ENCODE assay signal across 31 cellular contexts in the genomic region with DNA sequence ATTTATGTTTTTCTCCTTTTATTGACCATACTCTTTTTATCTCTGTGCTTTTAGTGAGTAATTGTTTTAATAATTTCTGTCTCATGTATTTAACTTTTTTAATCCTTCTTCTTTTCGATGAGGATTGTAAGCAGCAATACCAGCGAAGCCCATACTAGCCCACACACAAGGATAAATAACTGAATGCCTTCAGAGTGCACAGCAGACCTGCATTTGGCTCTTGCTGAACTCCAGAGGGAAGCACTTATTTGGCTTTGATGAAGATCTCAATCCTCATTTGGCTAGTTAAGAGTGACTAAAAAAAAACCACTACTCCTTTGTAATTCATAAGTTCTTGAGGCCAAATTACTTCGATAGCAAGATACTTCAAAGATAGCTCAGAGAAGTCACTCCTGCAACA.
"Had no signal": no experiment of that assay in that cellular context is flagged by ENCODE, and none has a peak within 500 bp of the region (broad histone marks: within the 10 kb centered on the region; RNA-seq: fewer than 3 reads in every experiment).

No MANE protein-coding gene starts in this region.

- H3K79me2 ChIP-seq: parathyroid adenoma had no signal

- DNase-seq: naive thymus-derived CD8-positive, alpha-beta T cell; nephron progenitor cell; nucleus accumbens; ovary; posterior cingulate gyrus; psoas muscle; right cardiac atrium; right lobe of liver; sigmoid colon; spleen; stimulated activated CD4-positive, alpha-beta T cell treated with anti-CD3 and anti-CD28 coated beads, Interleukin-12 subunit alpha, Interleukin-12 subunit beta, amount 100 ng/mL, for 4 hours; stimulated activated CD4-positive, alpha-beta T cell treated with anti-CD3 and anti-CD28 coated beads, Interleukin-1b, Interleukin-23, amount 100 ng/mL, for 48 hours; stimulated activated CD4-positive, alpha-beta T cell treated with anti-CD3 and anti-CD28 coated beads, Interleukin-4, amount 100 ng/mL, for 1 hour; stimulated activated CD4-positive, alpha-beta T cell treated with anti-CD3 and anti-CD28 coated beads, Interleukin-4, amount 100 ng/mL, for 4 hours; stimulated activated CD8-positive, alpha-beta memory T cell treated with anti-CD3 and anti-CD28 coated beads, Interleukin-4, amount 100 ng/mL, for 48 hours; stimulated activated naive CD4-positive, alpha-beta T cell; stimulated activated naive CD8-positive, alpha-beta T cell treated with anti-CD3 and anti-CD28 coated beads, Interleukin-15, amount 100 ng/mL, for 72 hours; stimulated activated naive CD8-positive, alpha-beta T cell treated with anti-CD3 and anti-CD28 coated beads, Interleukin-15, Interleukin-2, amounts not matched to agents 100 U/mL and 50 U/mL, for 24 hours; substantia nigra; testis; tibial artery; transverse colon; upper lobe of right lung; uterus had no signal

- H2AFZ ChIP-seq: parathyroid adenoma had no signal

- H3K36me3 ChIP-seq: neutrophil, ovary, right lobe of liver, sigmoid colon, spleen, suprapubic skin, tibial artery, transverse colon, upper lobe of right lung, uterus had no signal

- ATAC-seq: naive thymus-derived CD8-positive, alpha-beta T cell; natural killer cell treated with Interleukin-12 subunit alpha and Interleukin-12 subunit beta and Interleukin-15 and Interleukin-18, amount 100 ng/mL, for 72 hours; psoas muscle; right cardiac atrium; right lobe of liver; stimulated activated memory B cell treated with anti-CD40 and anti-IgM and Interleukin-4, amounts not matched to agents 10 μg/mL and 1 μg/mL and 100 μg/mL, for 72 hours; stimulated activated naive CD8-positive, alpha-beta T cell treated with anti-CD3 and anti-CD28 coated beads, Interleukin-15, amount 100 ng/mL, for 72 hours; stimulated activated naive CD8-positive, alpha-beta T cell treated with anti-CD3 and anti-CD28 coated beads, Interleukin-15, Interleukin-2, amounts not matched to agents 100 U/mL and 50 U/mL, for 24 hours; upper lobe of right lung had no signal

- H3K9me3 ChIP-seq: neutrophil, ovary, psoas muscle, right lobe of liver, suprapubic skin, testis, tibial artery, transverse colon, upper lobe of right lung, uterus had no signal

- H3K9ac ChIP-seq: parathyroid adenoma had no signal

- H3K4me1 ChIP-seq: parathyroid adenoma, psoas muscle, right lobe of liver, sigmoid colon, spleen, suprapubic skin, testis, tibial artery, transverse colon, upper lobe of right lung, uterus had no signal

- H3K4me2 ChIP-seq: smooth muscle cell had no signal

- H3K27ac ChIP-seq: neutrophil, ovary, parathyroid adenoma, psoas muscle, right lobe of liver, sigmoid colon, skin epidermis, spleen, suprapubic skin, testis, tibial artery, transverse colon, upper lobe of right lung, uterus had no signal

- H3K4me3 ChIP-seq: ovary, psoas muscle, right lobe of liver, sigmoid colon, skin epidermis, smooth muscle cell, spleen, suprapubic skin, testis, tibial artery, transverse colon, upper lobe of right lung, uterus had no signal

- H3K27me3 ChIP-seq: neutrophil, ovary, right lobe of liver, sigmoid colon, spleen, suprapubic skin, testis, tibial artery, transverse colon, upper lobe of right lung, uterus had no signal
